ENCODE assay signal across 10 cellular contexts in the genomic region with DNA sequence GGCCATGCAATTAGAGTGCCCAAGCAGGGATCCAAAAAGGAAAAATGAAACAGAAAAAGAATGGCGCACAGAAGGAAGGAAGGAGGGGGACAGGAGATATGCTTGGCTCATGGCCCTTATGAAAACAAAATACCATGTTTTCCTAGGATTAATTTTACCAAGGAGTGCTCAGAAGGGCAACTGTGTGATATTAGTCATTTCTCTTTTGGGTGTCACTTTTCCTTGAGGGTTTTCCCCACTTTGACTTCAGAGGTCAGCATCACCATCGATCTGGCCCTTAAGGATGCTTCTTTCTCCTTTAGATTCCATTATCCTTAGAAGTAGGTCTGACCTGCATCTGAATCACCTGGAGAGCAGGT. TPM values are rescaled to one million over a fixed set of nuclear protein-coding genes. Genes with fewer than 3 reads are reported as not detected.
DNase-seq lines count a peak whose midpoint lies in the region; ATAC-seq and TF ChIP-seq lines count a peak whose summit lies in the region.
"Had no signal": no experiment of that assay in that cellular context is flagged by ENCODE, and none has a peak within 500 bp of the region (broad histone marks: within the 10 kb centered on the region; RNA-seq: fewer than 3 reads in every experiment).

No MANE protein-coding gene starts in this region.

- H3K4me3 Mint-ChIP-seq in naive thymus-derived CD8-positive, alpha-beta T cell = peak overlapping the region; percentile 89 to 99 (median 96)

- H3K27me3 ChIP-seq in HUES6 (ENCODE audit: control insufficient read depth, insufficient read depth, low read length) = 0 out of 2 replicates have a peak, but pooled peaks cover 4% of the 10 kb centered on the region

- no peak overlapping the region for H3K27ac ChIP-seq in HUES6 (ENCODE audit: low read depth, low read length)

- POLR2A ChIA-PET in naive thymus-derived CD8-positive, alpha-beta T cell (lab: Charles Lee) = interaction anchor here (1.0 to 1.8 kb wide), 2 partner anchors 13 to 105 kb away, joined by 3 to 4 read pairs; a partner anchor contains a TSS

- H3K4me1 Mint-ChIP-seq in naive thymus-derived CD8-positive, alpha-beta T cell = peaks cover 30 to 72% (median 66%) of the 10 kb centered on the region in 4 donors

- peak overlapping the region; percentile 89 to 99 (median 98) for H3K27ac Mint-ChIP-seq in naive thymus-derived CD8-positive, alpha-beta T cell

- no peaks in the 10 kb centered on the region for H3K9me3 Mint-ChIP-seq in naive thymus-derived CD8-positive, alpha-beta T cell

- DNase-seq in AG10803 (ENCODE audit: low read depth) = no peak
- no peak for DNase-seq in choroid plexus epithelial cell (ENCODE audit: low read depth)
- DNase-seq in naive thymus-derived CD8-positive, alpha-beta T cell = no peak
- DNase-seq in dermis blood vessel endothelial cell = no peak
- no peak for DNase-seq in left colon
- no peak for DNase-seq in NCI-H128 (lab: John Stamatoyannopoulos, UW; ENCODE audit: unreplicated experiment)
- DNase-seq: activated CD4-positive, alpha-beta T cell treated with anti-CD3 and anti-CD28 coated beads for 4 hours; NCI-H1694 had no signal

- peak overlapping the region; percentile 84 for H3K4me3 ChIP-seq in AG10803 (ENCODE audit: low read length)
- peak overlapping the region; percentile 88; the same call in 1 of the 2 replicates for H3K4me3 ChIP-seq in HUES6 (ENCODE audit: low read depth, low read length)
- H3K4me3 ChIP-seq in choroid plexus epithelial cell (ENCODE audit: low read depth, low read length) = peak overlapping the region; percentile 87

- peaks cover 4 to 17% (median 5%) of the 10 kb centered on the region in 3 donors for H3K36me3 Mint-ChIP-seq in naive thymus-derived CD8-positive, alpha-beta T cell

- H3K9me3 ChIP-seq in HUES6 (ENCODE audit: control insufficient read depth, insufficient read depth, low read depth, low read length) = 0 out of 2 replicates have a peak, but pooled peaks cover 5% of the 10 kb centered on the region

- no peak overlapping the region for H3K9ac ChIP-seq in HUES6 (ENCODE audit: low read length)

- peaks cover 1% of the 10 kb centered on the region for H3K36me3 ChIP-seq in HUES6 (ENCODE audit: control insufficient read depth, insufficient read depth, low read length)

- TF ChIP-seq CTCF in AG10803 (conservative IDR thresholded peaks at IDR 0.05; ENCODE audit: low read length) (no peak), choroid plexus epithelial cell (conservative IDR thresholded peaks at IDR 0.05; ENCODE audit: low read depth, low read length) (no peak)

- peaks cover 12% of the 10 kb centered on the region for H3K4me1 ChIP-seq in HUES6 (ENCODE audit: control insufficient read depth, insufficient read depth, low read length)

- no peaks in the 10 kb centered on the region for H3K27me3 Mint-ChIP-seq in naive thymus-derived CD8-positive, alpha-beta T cell

- intact Hi-C loops in left colon (cut with DNase I, micrococcal nuclease) = loop anchor here in 1 of 2 donors (5.0 kb wide), 1 partner anchor 120 kb away; a partner anchor contains a TSS

- ATAC-seq in naive thymus-derived CD8-positive, alpha-beta T cell = no peak
- ATAC-seq in GM18498 (IDR thresholded peaks at IDR 0.05; ENCODE audit: unreplicated experiment) = no peak
- ATAC-seq in left colon = no peak

RNA-seq across cellular contexts. Expression of a gene that starts 1.4 kb away (rescaled TPM):
- 10 to 100 TPM; 45.3 to 46.8 TPM for total RNA-seq in naive thymus-derived CD8-positive, alpha-beta T cell
- polyA plus RNA-seq in naive thymus-derived CD8-positive, alpha-beta T cell = 10 to 100 TPM in 1 of 3 donors, 1 to 10 TPM in 2; 4.4 to 10.8 (median 9.5) TPM
- total RNA-seq in dermis blood vessel endothelial cell (135 and 161 TPM in 2 replicates), left colon (10 to 100 TPM; 30.3 to 49.7 TPM)
